Comparison of ENCODE assay signal across 11 cellular contexts in the genomic region with DNA sequence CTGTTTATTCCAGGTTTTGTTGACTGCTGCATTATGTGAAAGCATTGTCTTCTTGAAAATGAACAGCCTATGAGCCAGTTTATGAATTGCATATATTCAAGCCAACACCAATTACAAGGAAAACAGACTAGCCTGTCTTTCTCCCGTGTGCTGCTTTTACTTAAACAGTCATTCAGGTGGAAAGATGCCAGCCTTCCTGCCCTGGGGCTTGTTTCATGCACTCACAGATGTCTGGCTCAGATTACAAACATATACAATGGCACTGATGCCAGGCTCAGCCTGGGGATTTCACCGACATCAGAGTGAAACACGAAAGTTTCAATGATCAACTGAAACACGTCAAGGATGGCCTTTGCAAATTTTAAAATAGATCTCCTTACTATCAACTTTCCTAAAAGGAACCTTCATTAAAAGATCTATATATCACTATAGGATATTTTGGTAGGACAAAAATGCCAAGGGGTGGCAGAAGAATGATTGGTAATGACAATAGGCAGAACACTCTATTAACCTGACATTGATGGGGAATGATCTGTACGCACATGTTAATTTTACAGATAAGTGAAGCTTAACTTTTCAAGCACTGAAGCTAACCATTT.
DNase-seq lines count a peak whose midpoint lies in the region; ATAC-seq lines count a peak whose summit lies in the region.
"Had no signal": no experiment of that assay in that cellular context is flagged by ENCODE, and none has a peak within 500 bp of the region (broad histone marks: within the 10 kb centered on the region; RNA-seq: fewer than 3 reads in every experiment).

No MANE protein-coding gene starts in this region.

- peaks cover 23% of the 10 kb centered on the region for H3K4me1 ChIP-seq in skeletal muscle satellite cell (ENCODE audit: control insufficient read depth, insufficient read depth, low read length)
- H3K4me1 ChIP-seq: esophagus squamous epithelium had no signal

- ATAC-seq in T-helper 17 cell = no peak
- no peak for ATAC-seq in GM21529 (IDR thresholded peaks at IDR 0.05; ENCODE audit: unreplicated experiment)

- no peak overlapping the region for H3K9ac ChIP-seq in skeletal muscle satellite cell (ENCODE audit: low read depth, low read length)

- H3K9me3 ChIP-seq in skeletal muscle satellite cell (replicated peaks; ENCODE audit: low read length) (no peaks in the 10 kb centered on the region), T-helper 17 cell (ENCODE audit: control insufficient read depth, low read length, poor library complexity, severe bottlenecking) (no peaks in the 10 kb centered on the region)
- H3K9me3 ChIP-seq: esophagus squamous epithelium had no signal

- H3K27me3 ChIP-seq in skeletal muscle satellite cell (ENCODE audit: control insufficient read depth, insufficient read depth, low read length) = no peaks in the 10 kb centered on the region
- H3K27me3 ChIP-seq: esophagus squamous epithelium had no signal

- H3K4me1 Mint-ChIP-seq in T-helper 17 cell = no peaks in the 10 kb centered on the region

- no peak overlapping the region for H3K4me3 ChIP-seq in skeletal muscle satellite cell (ENCODE audit: low read length)
- H3K4me3 ChIP-seq: esophagus squamous epithelium had no signal

- no peaks in the 10 kb centered on the region for H3K27me3 Mint-ChIP-seq in T-helper 17 cell

- H3K36me3 Mint-ChIP-seq in T-helper 17 cell (ENCODE audit: low read depth) = no peaks in the 10 kb centered on the region

- no peaks in the 10 kb centered on the region for H3K36me3 ChIP-seq in skeletal muscle satellite cell (ENCODE audit: insufficient read depth, low read length)
- H3K36me3 ChIP-seq: esophagus squamous epithelium had no signal

- peak; percentile 88 for DNase-seq in M059J (ENCODE audit: low read depth)
- peak; percentile 99 for DNase-seq in NCI-H69 (lab: John Stamatoyannopoulos, UW)
- peak; percentile 93 for DNase-seq in dedifferentiated amniotic fluid mesenchymal stem cell (ENCODE audit: extremely low spot score)
- DNase-seq in T-helper 17 cell = no peak
- no peak for DNase-seq in MV-4-11 (lab: John Stamatoyannopoulos, UW)
- no peak for DNase-seq in Kasumi-1 (lab: John Stamatoyannopoulos, UW)
- DNase-seq: activated gamma-delta T cell treated with Interleukin-2 at 50 U/mL for 16 hours, esophagus squamous epithelium, H7 had no signal

- H3K27ac Mint-ChIP-seq in T-helper 17 cell = no peak overlapping the region

- H3K4me3 Mint-ChIP-seq in T-helper 17 cell = no peak overlapping the region

- peak overlapping the region; percentile 43 for H3K4me2 ChIP-seq in skeletal muscle satellite cell (ENCODE audit: low read length)

Comparison
In these comparisons a context has a peak if more than half of its experiments do, and no peak if none do; other contexts are left out.
1. DNase-seq: peak in M059J (single experiment), NCI-H69 (single experiment) and dedifferentiated amniotic fluid mesenchymal stem cell (single experiment); none in T-helper 17 cell (0 of 3), MV-4-11 (single experiment) and Kasumi-1 (0 of 2).